ENCODE assay signal across 11 cellular contexts in genomic region chr12:109734219-109735000, GRCh38. TPM values are rescaled to one million over a fixed set of nuclear protein-coding genes. Genes with fewer than 3 reads are reported as not detected.
DNase-seq lines count a peak whose midpoint lies in the region; ATAC-seq and TF ChIP-seq lines count a peak whose summit lies in the region.
"Had no signal": no experiment of that assay in that cellular context is flagged by ENCODE, and none has a peak within 500 bp of the region (broad histone marks: within the 10 kb centered on the region; RNA-seq: fewer than 3 reads in every experiment).

No MANE protein-coding gene starts in this region.

- 48 to 62% (median 57%) methylated on average over 22 of the region's 22 CpGs for WGBS in adrenal gland, 4 donors
- WGBS in right lobe of liver (ENCODE audit: insufficient coverage, low coverage, low lambda C conversion rate, missing lambda C conversion rate) = 35% methylated on average over 10 of the region's 22 CpGs

- H3K4me3 ChIP-seq in A673 (ENCODE audit: low read depth, low read length, poor library complexity, severe bottlenecking) (no peak overlapping the region), HUES6 (ENCODE audit: low read depth, low read length) (peak overlapping the region; percentile 42; the same call in 1 of the 2 replicates), adrenal gland (no peak overlapping the region), right lobe of liver (no peak overlapping the region)
- no peak overlapping the region for H3K4me3 ChIP-seq in CD4-positive, alpha-beta memory T cell (ENCODE audit: low read length in 2 of 2)

- no peak overlapping the region for H3K27ac ChIP-seq in A673 (ENCODE audit: low read depth, low read length, poor library complexity, severe bottlenecking)
- H3K27ac ChIP-seq in HUES6 (ENCODE audit: low read depth, low read length) = no peak overlapping the region
- peak overlapping the region in 1 of 5 donors; percentile 86 for H3K27ac ChIP-seq in adrenal gland
- no peak overlapping the region for H3K27ac ChIP-seq in right lobe of liver
- no peak overlapping the region for H3K27ac ChIP-seq in CD4-positive, alpha-beta memory T cell (ENCODE audit: low read depth, low read length)
- H3K27ac ChIP-seq: epithelial cell of prostate had no signal

- peaks cover 0 to 1% (median 0%) of the 10 kb centered on the region in 8 donors for H3K9me3 Mint-ChIP-seq in CD4-positive, alpha-beta memory T cell
- H3K9me3 Mint-ChIP-seq: CD8-positive, alpha-beta T cell had no signal

- H3K9me3 ChIP-seq in A673 (ENCODE audit: low read depth, low read length, poor library complexity, severe bottlenecking) (no peaks in the 10 kb centered on the region), HUES6 (ENCODE audit: control insufficient read depth, insufficient read depth, low read depth, low read length) (no peaks in the 10 kb centered on the region), adrenal gland (replicated peaks in 1 of 3) (no peaks in the 10 kb centered on the region), right lobe of liver (no peaks in the 10 kb centered on the region)
- no peaks in the 10 kb centered on the region for H3K9me3 ChIP-seq in CD4-positive, alpha-beta memory T cell (ENCODE audit: control insufficient read depth in 1 of 2, low read length in 2 of 2)

- no peaks in the 10 kb centered on the region for H3K36me3 Mint-ChIP-seq in CD4-positive, alpha-beta memory T cell
- H3K36me3 Mint-ChIP-seq: CD8-positive, alpha-beta T cell had no signal

- H3K27me3 Mint-ChIP-seq in CD4-positive, alpha-beta memory T cell = peaks cover 8 to 23% of the 10 kb centered on the region in 2 donors

- DNase-seq in A673 (ENCODE audit: low spot score) = peak; percentile 72
- peak in 6 of 7 donors; percentile 8 to 69 (median 27) for DNase-seq in adrenal gland
- DNase-seq in right lobe of liver = peak in 2 of 3 donors; percentile 35 to 53
- DNase-seq in CD4-positive, alpha-beta memory T cell = no peak
- DNase-seq in germinal center (ENCODE audit: low spot score) = no peak
- DNase-seq in RPMI8226 = no peak
- DNase-seq: midbrain had no signal

- TF ChIP-seq POLR2A in adrenal gland (IDR thresholded peaks at IDR 0.05) (no peak), right lobe of liver (IDR thresholded peaks at IDR 0.05) (no peak)

- H3K9ac ChIP-seq in HUES6 (ENCODE audit: low read length) = no peak overlapping the region

- TF ChIP-seq CTCF in A673 (conservative IDR thresholded peaks at IDR 0.05; ENCODE audit: low read depth, low read length) (no peak), adrenal gland (IDR thresholded peaks at IDR 0.05) (no peak), right lobe of liver (IDR thresholded peaks at IDR 0.05) (no peak)

- ATAC-seq in right lobe of liver (peak in 1 of 4 donors; percentile 16), HG03159 (IDR thresholded peaks at IDR 0.05; ENCODE audit: unreplicated experiment) (no peak)
- ATAC-seq: CD8-positive, alpha-beta T cell had no signal

- H3K4me1 Mint-ChIP-seq in CD4-positive, alpha-beta memory T cell = no peaks in the 10 kb centered on the region

- H3K4me1 ChIP-seq in A673 (ENCODE audit: insufficient read depth, low read length, poor library complexity, severe bottlenecking) = peaks cover 21% of the 10 kb centered on the region
- H3K4me1 ChIP-seq in HUES6 (ENCODE audit: control insufficient read depth, insufficient read depth, low read length) = peaks cover 21% of the 10 kb centered on the region; the same call in 1 of the 2 replicates
- peaks cover 10 to 42% of the 10 kb centered on the region in 2 donors for H3K4me1 ChIP-seq in adrenal gland (replicated peaks in 1 of 2)
- peaks cover 0 to 37% (median 17%) of the 10 kb centered on the region in 4 donors for H3K4me1 ChIP-seq in right lobe of liver
- no peaks in the 10 kb centered on the region for H3K4me1 ChIP-seq in CD4-positive, alpha-beta memory T cell (ENCODE audit: insufficient read depth, low read length)

- BruUV-seq in A673 (replicated peaks; lab: Mats Ljungman, UMichigan) = no TSS peak

- no peak overlapping the region for H3K4me3 Mint-ChIP-seq in CD4-positive, alpha-beta memory T cell
- H3K4me3 Mint-ChIP-seq: CD8-positive, alpha-beta T cell had no signal

- CTCF ChIA-PET in A673 (lab: Charles Lee) = interaction anchor here (0.7 kb wide), 1 partner anchor 546 kb away, joined by 3 read pairs; no protein-coding TSS in a partner anchor
- CTCF ChIA-PET in CD4-positive, alpha-beta memory T cell (lab: Charles Lee; ENCODE audit: partially characterized antibody) = no interaction called here

- H3K27ac Mint-ChIP-seq in CD4-positive, alpha-beta memory T cell = no peak overlapping the region
- H3K27ac Mint-ChIP-seq: CD8-positive, alpha-beta T cell had no signal

- POLR2A ChIA-PET in A673 (lab: Charles Lee; ENCODE audit: low non-redundant PET) = interaction anchor here (0.7 kb wide), 1 partner anchor 8 kb away, joined by 4 read pairs; no protein-coding TSS in a partner anchor
- POLR2A ChIA-PET in CD4-positive, alpha-beta memory T cell (lab: Charles Lee; ENCODE audit: partially characterized antibody) = no interaction called here

- intact Hi-C loops in A673 (cut with micrococcal nuclease; ENCODE audit: unreplicated experiment) = no loop called here
- intact Hi-C loops in adrenal gland (cut with DNase I) = no loop called here
- intact Hi-C loops in right lobe of liver (cut with DNase I) = no loop called here
- intact Hi-C loops in CD4-positive, alpha-beta memory T cell (cut with micrococcal nuclease) = no loop called here

- no peaks in the 10 kb centered on the region for H3K36me3 ChIP-seq in A673 (ENCODE audit: insufficient read depth, low read length, poor library complexity, severe bottlenecking)
- no peaks in the 10 kb centered on the region for H3K36me3 ChIP-seq in HUES6 (ENCODE audit: control insufficient read depth, insufficient read depth, low read length)
- no peaks in the 10 kb centered on the region for H3K36me3 ChIP-seq in adrenal gland (replicated peaks in 1 of 2)
- H3K36me3 ChIP-seq in right lobe of liver = no peaks in the 10 kb centered on the region
- H3K36me3 ChIP-seq in CD4-positive, alpha-beta memory T cell (ENCODE audit: insufficient read depth, low read length) = no peaks in the 10 kb centered on the region

- H3K27me3 ChIP-seq in A673 (replicated peaks; ENCODE audit: insufficient read depth, low read depth, low read length, poor library complexity) (no peaks in the 10 kb centered on the region), HUES6 (ENCODE audit: control insufficient read depth, insufficient read depth, low read length) (no peaks in the 10 kb centered on the region), adrenal gland (no peaks in the 10 kb centered on the region), right lobe of liver (no peaks in the 10 kb centered on the region)
- H3K27me3 ChIP-seq in CD4-positive, alpha-beta memory T cell (ENCODE audit: insufficient read depth, low read length) = peaks cover 10% of the 10 kb centered on the region

RNA-seq across cellular contexts. Expression of gene FAM222A, which starts 20.8 kb away (rescaled TPM):
- 3.9 and 5.5 TPM in 2 replicates for total RNA-seq in A673 (2021)
- total RNA-seq in adrenal gland = 10 to 100 TPM; 15.2 to 57.8 (median 27.1) TPM
- polyA plus RNA-seq in adrenal gland = 10 to 100 TPM in 2 of 3 donors, 1 to 10 TPM in 1; 9.2 to 36.7 (median 11.7) TPM
- total RNA-seq in right lobe of liver = 1 to 10 TPM in 5 of 6 experiments, under 1 TPM in 1; 0.34 to 4.3 (median 1.2) TPM
- total RNA-seq in CD4-positive, alpha-beta memory T cell = under 1 TPM; 0.55 to 0.69 TPM
- under 1 TPM in 1 of 2 donors, not detected in 1; 0.25 TPM for polyA plus RNA-seq in CD4-positive, alpha-beta memory T cell

Comparison
In these comparisons a context has a peak if more than half of its experiments do, and no peak if none do; other contexts are left out.
1. DNase-seq: peak in A673 (single experiment), adrenal gland (6 of 7) and right lobe of liver (2 of 3); none in CD4-positive, alpha-beta memory T cell (0 of 5), germinal center (single experiment) and RPMI8226 (single experiment).